In the genomic region with DNA sequence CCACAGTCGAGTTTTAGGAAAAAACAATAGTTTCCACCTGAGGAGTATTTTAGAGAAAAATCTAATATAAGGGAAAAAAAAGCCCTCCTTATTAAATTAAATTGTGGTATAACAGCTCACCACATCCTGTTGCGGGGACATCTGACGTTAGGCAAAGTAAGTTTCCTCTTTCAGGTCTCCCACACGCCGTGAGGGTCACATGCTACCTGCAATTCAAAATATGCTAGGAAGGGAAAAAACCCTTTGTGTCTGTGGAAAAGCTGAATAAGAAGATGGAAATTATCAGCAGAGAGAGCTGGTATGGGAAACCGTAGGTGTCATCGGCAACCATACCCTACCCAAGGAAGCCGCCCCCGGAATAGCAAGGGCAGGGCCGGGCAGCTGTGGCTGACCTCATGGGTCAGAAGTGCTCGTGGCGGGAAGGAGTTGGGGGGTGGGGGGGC, we compare ENCODE assay signal across 8 cellular contexts.
DNase-seq lines count a peak whose midpoint lies in the region; ATAC-seq and TF ChIP-seq lines count a peak whose summit lies in the region.

No MANE protein-coding gene starts in this region.

- H3K9ac ChIP-seq in OCI-LY1 (ENCODE audit: low read length) = peak overlapping the region; percentile 89

- peak; percentile 60 for ATAC-seq in HG02642 (IDR thresholded peaks at IDR 0.05; ENCODE audit: poor library complexity, unreplicated experiment)

- peaks cover 95% of the 10 kb centered on the region for H3K4me1 ChIP-seq in OCI-LY1 (ENCODE audit: insufficient read depth, low read length, severe bottlenecking)

- peak overlapping the region; percentile 83 for H3K4me3 Mint-ChIP-seq in activated naive CD4-positive, alpha-beta T cell treated with anti-CD3 and anti-CD28 coated beads for 36 hours

- no peaks in the 10 kb centered on the region for H3K9me3 ChIP-seq in OCI-LY1 (ENCODE audit: low read length)

- TF ChIP-seq CTCF in GM13977 (IDR thresholded peaks at IDR 0.05; ENCODE audit: extremely low read depth, insufficient read depth, missing control alignments) (no peak), OCI-LY1 (IDR thresholded peaks at IDR 0.05; ENCODE audit: low read length) (no peak)

- H3K79me2 ChIP-seq in OCI-LY1 (ENCODE audit: insufficient read depth, low read length) = no peaks in the 10 kb centered on the region

- H3K27ac ChIP-seq in OCI-LY1 (ENCODE audit: low read depth, low read length, poor library complexity, severe bottlenecking) = peak overlapping the region; percentile 100
- no peak overlapping the region for H3K27ac ChIP-seq in substantia nigra (ENCODE audit: low read depth, low read length, poor library complexity, severe bottlenecking)

- DNase-seq in GM13977 (ENCODE audit: low spot score) (peak; percentile 79), SHP77 (lab: John Stamatoyannopoulos, UW) (no peak), substantia nigra (lab: John Stamatoyannopoulos, UW) (no peak), NCI-H524 treated with DMSO at 0.1 percent for 48 hours (lab: John Stamatoyannopoulos, UW) (no peak)
- DNase-seq in activated naive CD4-positive, alpha-beta T cell treated with anti-CD3 and anti-CD28 coated beads for 36 hours = peak; percentile 92
- DNase-seq in stimulated activated CD4-positive, alpha-beta T cell treated with anti-CD3 and anti-CD28 coated beads, Interleukin-1b, Interleukin-23, amount 100 ng/mL, for 48 hours = peak; percentile 86

- CTCF ChIA-PET in activated naive CD4-positive, alpha-beta T cell treated with anti-CD3 and anti-CD28 coated beads for 36 hours (lab: Charles Lee) = interaction anchor here (0.7 to 1.5 kb wide), 11 partner anchors 19 to 152 kb away, joined by 3 to 8 read pairs (median 4); no protein-coding TSS in a partner anchor

- H3K9me3 Mint-ChIP-seq in activated naive CD4-positive, alpha-beta T cell treated with anti-CD3 and anti-CD28 coated beads for 36 hours = no peaks in the 10 kb centered on the region

- H3K27me3 ChIP-seq in OCI-LY1 (ENCODE audit: insufficient read depth, low read length) = no peaks in the 10 kb centered on the region

- H3K9me2 ChIP-seq in OCI-LY1 (ENCODE audit: low read depth, low read length) = no peaks in the 10 kb centered on the region

- H3K36me3 ChIP-seq in OCI-LY1 (ENCODE audit: insufficient read depth, low read length) = peaks cover 26% of the 10 kb centered on the region; the same call in 1 of the 2 replicates

- no peaks in the 10 kb centered on the region for H4K20me1 ChIP-seq in OCI-LY1 (ENCODE audit: insufficient read depth, low read length)

- peak overlapping the region; percentile 69 for H3K4me2 ChIP-seq in OCI-LY1 (ENCODE audit: low read length)

- peak overlapping the region; percentile 100 for H3K27ac Mint-ChIP-seq in activated naive CD4-positive, alpha-beta T cell treated with anti-CD3 and anti-CD28 coated beads for 36 hours

- in situ Hi-C loops in GM13977 (cut with MboI; ENCODE audit: low pct_unique_long_range_greater_than_20kb, low sequenced_read_pairs, unreplicated experiment) = no loop called here

- H3K27me3 Mint-ChIP-seq in activated naive CD4-positive, alpha-beta T cell treated with anti-CD3 and anti-CD28 coated beads for 36 hours (ENCODE audit: low read depth) = no peaks in the 10 kb centered on the region

- H3K4me1 Mint-ChIP-seq in activated naive CD4-positive, alpha-beta T cell treated with anti-CD3 and anti-CD28 coated beads for 36 hours (ENCODE audit: low read depth) = peaks cover 73% of the 10 kb centered on the region

- peak overlapping the region; percentile 55 for H3K4me3 ChIP-seq in OCI-LY1 (ENCODE audit: low read depth, low read length, poor library complexity, severe bottlenecking)

- peaks cover 30% of the 10 kb centered on the region for H3K36me3 Mint-ChIP-seq in activated naive CD4-positive, alpha-beta T cell treated with anti-CD3 and anti-CD28 coated beads for 36 hours (ENCODE audit: low read depth)

- intact Hi-C loops in activated naive CD4-positive, alpha-beta T cell treated with anti-CD3 and anti-CD28 coated beads for 36 hours (cut with micrococcal nuclease) = loop anchor here (1.0 to 5.0 kb wide), 11 partner anchors 17 to 511 kb away; a partner anchor contains a TSS

- H2AFZ ChIP-seq in OCI-LY1 (ENCODE audit: low read length) = no peak overlapping the region

- peaks cover 11% of the 10 kb centered on the region for H3F3A ChIP-seq in OCI-LY1 (ENCODE audit: insufficient read depth, low read length)

Comparison
In these comparisons a context has a peak if more than half of its experiments do, and no peak if none do; other contexts are left out.
1. DNase-seq: peak in GM13977 (single experiment), activated naive CD4-positive, alpha-beta T cell treated with anti-CD3 and anti-CD28 coated beads for 36 hours (single experiment) and stimulated activated CD4-positive, alpha-beta T cell treated with anti-CD3 and anti-CD28 coated beads, Interleukin-1b, Interleukin-23, amount 100 ng/mL, for 48 hours (single experiment); none in SHP77 (0 of 2), substantia nigra (0 of 49) and NCI-H524 treated with DMSO at 0.1 percent for 48 hours (single experiment).